ENCODE assay signal across 12 cellular contexts in genomic region chr6:146851837-146852236, GRCh38.
A peak's percentile ranks its signal among the peaks of the same experiment; 100 is the strongest.
DNase-seq lines count a peak whose midpoint lies in the region; ATAC-seq lines count a peak whose summit lies in the region.
"Had no signal": no experiment of that assay in that cellular context is flagged by ENCODE, and none has a peak within 500 bp of the region (broad histone marks: within the 10 kb centered on the region; RNA-seq: fewer than 3 reads in every experiment).

No MANE protein-coding gene starts in this region.

- peaks cover 3% of the 10 kb centered on the region for H3K9me3 Mint-ChIP-seq in activated T-helper 17 cell treated with anti-CD3 and anti-CD28 coated beads, Interleukin-2, amount 50 U/mL, for 72 hours
- H3K9me3 Mint-ChIP-seq in CD8-positive, alpha-beta memory T cell = no peaks in the 10 kb centered on the region

- H3K9me3 ChIP-seq in effector memory CD4-positive, alpha-beta T cell (ENCODE audit: control insufficient read depth, low read length) = no peaks in the 10 kb centered on the region
- H3K9me3 ChIP-seq in CD8-positive, alpha-beta memory T cell (ENCODE audit: low read length) = no peaks in the 10 kb centered on the region
- H3K9me3 ChIP-seq: Caco-2, psoas muscle had no signal

- H3K27ac ChIP-seq in effector memory CD4-positive, alpha-beta T cell (ENCODE audit: insufficient read depth, low read length, poor library complexity, severe bottlenecking) = no peak overlapping the region
- no peak overlapping the region for H3K27ac ChIP-seq in substantia nigra (ENCODE audit: low read depth, low read length, poor library complexity, severe bottlenecking)
- no peak overlapping the region for H3K27ac ChIP-seq in CD8-positive, alpha-beta memory T cell (ENCODE audit: low read depth, low read length)
- H3K27ac ChIP-seq: psoas muscle had no signal

- no peaks in the 10 kb centered on the region for H3K27me3 ChIP-seq in effector memory CD4-positive, alpha-beta T cell (replicated peaks; ENCODE audit: control insufficient read depth, insufficient read depth, low read length, poor library complexity, severe bottlenecking)
- no peaks in the 10 kb centered on the region for H3K27me3 ChIP-seq in CD8-positive, alpha-beta memory T cell (ENCODE audit: insufficient read depth, low read length, poor library complexity, severe bottlenecking)

- H3K4me1 ChIP-seq in effector memory CD4-positive, alpha-beta T cell (ENCODE audit: control insufficient read depth, insufficient read depth, low read length, poor library complexity, severe bottlenecking) = no peaks in the 10 kb centered on the region
- no peaks in the 10 kb centered on the region for H3K4me1 ChIP-seq in CD8-positive, alpha-beta memory T cell (ENCODE audit: insufficient read depth, low read length)
- H3K4me1 ChIP-seq: Caco-2, psoas muscle had no signal

- no peaks in the 10 kb centered on the region for H3K36me3 ChIP-seq in effector memory CD4-positive, alpha-beta T cell (ENCODE audit: control insufficient read depth, insufficient read depth, low read length)
- H3K36me3 ChIP-seq in CD8-positive, alpha-beta memory T cell (ENCODE audit: insufficient read depth, low read length) = no peaks in the 10 kb centered on the region

- ATAC-seq in activated T-helper 17 cell treated with anti-CD3 and anti-CD28 coated beads, Interleukin-2, amount 50 U/mL, for 72 hours (replicated peaks) = peak; percentile 75
- ATAC-seq: left lobe of liver, psoas muscle had no signal

- H3K36me3 Mint-ChIP-seq in activated T-helper 17 cell treated with anti-CD3 and anti-CD28 coated beads, Interleukin-2, amount 50 U/mL, for 72 hours (ENCODE audit: low read depth) = peaks cover 5% of the 10 kb centered on the region
- H3K36me3 Mint-ChIP-seq in CD8-positive, alpha-beta memory T cell = no peaks in the 10 kb centered on the region

- peaks cover 10% of the 10 kb centered on the region for H3K27me3 Mint-ChIP-seq in activated T-helper 17 cell treated with anti-CD3 and anti-CD28 coated beads, Interleukin-2, amount 50 U/mL, for 72 hours
- H3K27me3 Mint-ChIP-seq in CD8-positive, alpha-beta memory T cell = peaks cover 3 to 14% of the 10 kb centered on the region in 2 donors

- CTCF ChIA-PET in CD8-positive, alpha-beta memory T cell (lab: Charles Lee) = no interaction called here

- POLR2A ChIA-PET in CD8-positive, alpha-beta memory T cell (lab: Charles Lee) = no interaction called here

- peak overlapping the region; percentile 77 for H3K27ac Mint-ChIP-seq in activated T-helper 17 cell treated with anti-CD3 and anti-CD28 coated beads, Interleukin-2, amount 50 U/mL, for 72 hours
- peak overlapping the region in 1 of 8 donors; percentile 10 for H3K27ac Mint-ChIP-seq in CD8-positive, alpha-beta memory T cell

- no peak overlapping the region for H3K4me3 ChIP-seq in effector memory CD4-positive, alpha-beta T cell (ENCODE audit: insufficient read depth, low read depth, low read length, poor library complexity, severe bottlenecking)
- no peak overlapping the region for H3K4me3 ChIP-seq in CD8-positive, alpha-beta memory T cell (ENCODE audit: low read length)
- H3K4me3 ChIP-seq: psoas muscle had no signal

- H3K4me3 Mint-ChIP-seq in activated T-helper 17 cell treated with anti-CD3 and anti-CD28 coated beads, Interleukin-2, amount 50 U/mL, for 72 hours = peak overlapping the region; percentile 35
- no peak overlapping the region for H3K4me3 Mint-ChIP-seq in CD8-positive, alpha-beta memory T cell

- peak; percentile 53 for DNase-seq in AG08396 (ENCODE audit: low spot score)
- DNase-seq in HS-27A (ENCODE audit: low read depth) = peak; percentile 47
- peak; percentile 53 for DNase-seq in hepatic stellate cell (ENCODE audit: low spot score)
- DNase-seq in effector memory CD4-positive, alpha-beta T cell = no peak
- DNase-seq in substantia nigra (lab: John Stamatoyannopoulos, UW) = no peak
- no peak for DNase-seq in iPS-NIHi11 (ENCODE audit: low spot score)
- DNase-seq in CD8-positive, alpha-beta memory T cell = no peak
- DNase-seq: activated effector memory CD4-positive, alpha-beta T cell treated with Interleukin-2 at 50 U/mL for 16 hours; Caco-2; psoas muscle had no signal

- peaks cover 18% of the 10 kb centered on the region for H3K4me1 Mint-ChIP-seq in activated T-helper 17 cell treated with anti-CD3 and anti-CD28 coated beads, Interleukin-2, amount 50 U/mL, for 72 hours
- H3K4me1 Mint-ChIP-seq in CD8-positive, alpha-beta memory T cell = peaks cover 0 to 4% (median 0%) of the 10 kb centered on the region in 3 donors

Comparison
In these comparisons a context has a peak if more than half of its experiments do, and no peak if none do; other contexts are left out.
1. DNase-seq: peak in AG08396 (single experiment), HS-27A (single experiment) and hepatic stellate cell (single experiment); none in effector memory CD4-positive, alpha-beta T cell (0 of 3), substantia nigra (0 of 49), iPS-NIHi11 (single experiment) and CD8-positive, alpha-beta memory T cell (0 of 5).